Comparison of ENCODE assay signal across 16 cellular contexts in genomic region chr5:57842376-57843015, GRCh38.
DNase-seq lines count a peak whose midpoint lies in the region; ATAC-seq, FAIRE-seq and TF ChIP-seq lines count a peak whose summit lies in the region.
"Had no signal": no experiment of that assay in that cellular context is flagged by ENCODE, and none has a peak within 500 bp of the region (broad histone marks: within the 10 kb centered on the region; RNA-seq: fewer than 3 reads in every experiment).

No MANE protein-coding gene starts in this region.

- DNase-seq in A549 (ENCODE audit: low read depth in 1 of 2, low spot score in 1 of 2) (no peak), astrocyte (ENCODE audit: low read depth) (no peak), keratinocyte (ENCODE audit: low read depth, low spot score) (no peak), pons (ENCODE audit: low spot score) (no peak), mucosa of gallbladder (ENCODE audit: low spot score) (no peak)
- no peak for DNase-seq in stimulated activated naive CD4-positive, alpha-beta T cell treated with Interleukin-2 at 50 U/mL for 16 hours (lab: John Stamatoyannopoulos, UW)
- DNase-seq in activated effector memory CD4-positive, alpha-beta T cell treated with Interleukin-2 at 50 U/mL for 16 hours = no peak
- DNase-seq: activated CD4-positive, alpha-beta T cell treated with anti-CD3 and anti-CD28 coated beads, Interleukin-2, amount 10 ng/mL, durations not matched to agents 24 days and 14 days; activated naive CD4-positive, alpha-beta T cell treated with anti-CD3 and anti-CD28 coated beads, Interleukin-2, amount 50 U/mL, for 16 hours; CD4-positive, alpha-beta memory T cell; NCI-H146; SIG-M5; stimulated activated CD4-positive, alpha-beta T cell treated with anti-CD3 and anti-CD28 coated beads, Interleukin-12 subunit alpha, Interleukin-12 subunit beta, amount 100 ng/mL, for 4 hours; stimulated activated naive B cell treated with anti-CD40 and anti-IgM and Interleukin-4, amounts not matched to agents 10 μg/mL and 1 μg/mL and 100 μg/mL, for 72 hours had no signal

- no peak for TF ChIP-seq RAD21 in A549 (conservative IDR thresholded peaks at IDR 0.05 in 1 of 2, IDR thresholded peaks at IDR 0.05 in 1 of 2)

- POLR2A ChIA-PET in A549 (lab: Yijun Ruan, JAX) = interaction anchor here (0.6 kb wide), 1 partner anchor 1049 kb away, joined by 9 read pairs; no protein-coding TSS in a partner anchor

- H3K9me3 Mint-ChIP-seq in astrocyte (ENCODE audit: unreplicated experiment) = no peaks in the 10 kb centered on the region
- H3K9me3 Mint-ChIP-seq: activated CD4-positive, alpha-beta T cell treated with anti-CD3 and anti-CD28 coated beads, Interleukin-2, amount 10 ng/mL, durations not matched to agents 24 days and 14 days; stimulated activated naive B cell treated with anti-CD40 and anti-IgM and Interleukin-4, amounts not matched to agents 10 μg/mL and 1 μg/mL and 100 μg/mL, for 72 hours had no signal

- H3K9me3 ChIP-seq in A549 (no peaks in the 10 kb centered on the region), HUES6 (ENCODE audit: control insufficient read depth, insufficient read depth, low read depth, low read length) (no peaks in the 10 kb centered on the region), astrocyte (ENCODE audit: insufficient read depth, low read depth, low read length) (no peaks in the 10 kb centered on the region), keratinocyte (ENCODE audit: control insufficient read depth, low read depth, low read length) (no peaks in the 10 kb centered on the region)
- H3K9me3 ChIP-seq: prostate gland had no signal

- H3K4me2 ChIP-seq in A549 (peak overlapping the region; percentile 91), astrocyte (ENCODE audit: low read length) (peak overlapping the region; percentile 75), keratinocyte (ENCODE audit: control insufficient read depth, extremely low read depth, insufficient read depth, low read depth, low read length) (peak overlapping the region; percentile 55)

- TF ChIP-seq CTCF in A549 (IDR thresholded peaks at IDR 0.05) (no peak), astrocyte (IDR thresholded peaks at IDR 0.05; ENCODE audit: insufficient read depth, low read depth, low read length) (no peak), keratinocyte (optimal IDR thresholded peaks at IDR 0.05 in 1 of 3, IDR thresholded peaks at IDR 0.05 in 1 of 3, conservative IDR thresholded peaks at IDR 0.05 in 1 of 3; ENCODE audit: extremely low read depth in 1 of 3, insufficient read depth in 2 of 3, low read length in 3 of 3) (no peak)

- no peak overlapping the region for H3K4me3 Mint-ChIP-seq in astrocyte (ENCODE audit: unreplicated experiment)
- H3K4me3 Mint-ChIP-seq: activated CD4-positive, alpha-beta T cell treated with anti-CD3 and anti-CD28 coated beads, Interleukin-2, amount 10 ng/mL, durations not matched to agents 24 days and 14 days; CD4-positive, alpha-beta memory T cell; stimulated activated naive B cell treated with anti-CD40 and anti-IgM and Interleukin-4, amounts not matched to agents 10 μg/mL and 1 μg/mL and 100 μg/mL, for 72 hours had no signal

- no peaks in the 10 kb centered on the region for H3K27me3 Mint-ChIP-seq in astrocyte (ENCODE audit: low read depth, unreplicated experiment)
- H3K27me3 Mint-ChIP-seq: activated CD4-positive, alpha-beta T cell treated with anti-CD3 and anti-CD28 coated beads, Interleukin-2, amount 10 ng/mL, durations not matched to agents 24 days and 14 days; stimulated activated naive B cell treated with anti-CD40 and anti-IgM and Interleukin-4, amounts not matched to agents 10 μg/mL and 1 μg/mL and 100 μg/mL, for 72 hours had no signal

- FAIRE-seq in A549 (lab: Jason Lieb, UNC) (no peak), astrocyte (lab: Jason Lieb, UNC) (peak; percentile 59), keratinocyte (lab: Jason Lieb, UNC) (peak; percentile 36)

- no peaks in the 10 kb centered on the region for H3K79me2 ChIP-seq in astrocyte (ENCODE audit: insufficient read depth, low read length)
- H3K79me2 ChIP-seq in keratinocyte (ENCODE audit: control insufficient read depth, insufficient read depth, low read length) = no peaks in the 10 kb centered on the region

- H3K9ac ChIP-seq in HUES6 (ENCODE audit: low read length) = no peak overlapping the region
- H3K9ac ChIP-seq in astrocyte (ENCODE audit: low read length) = peak overlapping the region; percentile 72
- peak overlapping the region; percentile 65 for H3K9ac ChIP-seq in keratinocyte (ENCODE audit: control insufficient read depth, extremely low read depth, insufficient read depth, low read length)

- H3K4me1 Mint-ChIP-seq in astrocyte (ENCODE audit: low read depth, unreplicated experiment) = peaks cover 48% of the 10 kb centered on the region
- H3K4me1 Mint-ChIP-seq: activated CD4-positive, alpha-beta T cell treated with anti-CD3 and anti-CD28 coated beads, Interleukin-2, amount 10 ng/mL, durations not matched to agents 24 days and 14 days; CD4-positive, alpha-beta memory T cell; stimulated activated naive B cell treated with anti-CD40 and anti-IgM and Interleukin-4, amounts not matched to agents 10 μg/mL and 1 μg/mL and 100 μg/mL, for 72 hours had no signal

- H3K9me1 ChIP-seq in keratinocyte (ENCODE audit: control insufficient read depth, extremely low read depth, insufficient read depth, low read length) = no peaks in the 10 kb centered on the region

- H2AFZ ChIP-seq in astrocyte (ENCODE audit: low read depth, low read length) (no peak overlapping the region), keratinocyte (ENCODE audit: control insufficient read depth, low read length) (no peak overlapping the region)

- CTCF ChIA-PET in A549 (lab: Yijun Ruan, JAX) = interaction anchor here (1.3 to 1.5 kb wide), 2 partner anchors 48 to 544 kb away, joined by 3 to 4 read pairs; no protein-coding TSS in a partner anchor

- no peak for TF ChIP-seq EP300 in A549 (IDR thresholded peaks at IDR 0.05)

- dilution Hi-C loops in keratinocyte (cut with MboI; ENCODE audit: extremely low pct_ligation_motif_present, low sequenced_read_pairs) = no loop called here

- no peak for TF ChIP-seq POLR2A in A549 (IDR thresholded peaks at IDR 0.05; ENCODE audit: low read length)

- H3K4me3 ChIP-seq in A549 (no peak overlapping the region), HUES6 (ENCODE audit: low read depth, low read length) (no peak overlapping the region), astrocyte (ENCODE audit: insufficient read depth, low read depth, low read length) (no peak overlapping the region), keratinocyte (ENCODE audit: control insufficient read depth in 2 of 3, extremely low read depth in 1 of 3, insufficient read depth in 2 of 3, low read depth in 1 of 3, low read length in 3 of 3) (peak overlapping the region in 2 of 3 experiments; percentile 39)
- H3K4me3 ChIP-seq: prostate gland had no signal

- H4K20me1 ChIP-seq in astrocyte (ENCODE audit: insufficient read depth, low read length) = no peaks in the 10 kb centered on the region
- H4K20me1 ChIP-seq in keratinocyte (ENCODE audit: control insufficient read depth, extremely low read depth, insufficient read depth, low read length) = no peaks in the 10 kb centered on the region

- peak overlapping the region; percentile 95 for H3K27ac Mint-ChIP-seq in astrocyte (ENCODE audit: unreplicated experiment)
- H3K27ac Mint-ChIP-seq: activated CD4-positive, alpha-beta T cell treated with anti-CD3 and anti-CD28 coated beads, Interleukin-2, amount 10 ng/mL, durations not matched to agents 24 days and 14 days; CD4-positive, alpha-beta memory T cell; stimulated activated naive B cell treated with anti-CD40 and anti-IgM and Interleukin-4, amounts not matched to agents 10 μg/mL and 1 μg/mL and 100 μg/mL, for 72 hours had no signal

- ATAC-seq in A549 = no peak
- ATAC-seq: stimulated activated naive B cell treated with anti-CD40 and anti-IgM and Interleukin-4, amounts not matched to agents 10 μg/mL and 1 μg/mL and 100 μg/mL, for 72 hours had no signal

- H3K4me1 ChIP-seq in A549 (peaks cover 54% of the 10 kb centered on the region), HUES6 (ENCODE audit: control insufficient read depth, insufficient read depth, low read length) (peaks cover 25% of the 10 kb centered on the region), astrocyte (ENCODE audit: insufficient read depth, low read length) (peaks cover 29% of the 10 kb centered on the region), keratinocyte (ENCODE audit: control insufficient read depth, extremely low read depth, insufficient read depth, low read length) (peaks cover 60% of the 10 kb centered on the region)
- H3K4me1 ChIP-seq: prostate gland had no signal

- H3K36me3 ChIP-seq in HUES6 (ENCODE audit: control insufficient read depth, insufficient read depth, low read length) (no peaks in the 10 kb centered on the region), astrocyte (ENCODE audit: insufficient read depth, low read length) (no peaks in the 10 kb centered on the region), keratinocyte (ENCODE audit: control insufficient read depth in 2 of 2, extremely low read depth in 1 of 2, insufficient read depth in 2 of 2, low read length in 2 of 2) (no peaks in the 10 kb centered on the region)
- H3K36me3 ChIP-seq: prostate gland had no signal

- H3K27ac ChIP-seq in A549 = peak overlapping the region; percentile 71 to 84
- peak overlapping the region; percentile 73; the same call in 1 of the 2 replicates for H3K27ac ChIP-seq in HUES6 (ENCODE audit: low read depth, low read length)
- peak overlapping the region; percentile 91 for H3K27ac ChIP-seq in astrocyte (ENCODE audit: low read depth, low read length)
- peak overlapping the region; percentile 90 for H3K27ac ChIP-seq in keratinocyte (ENCODE audit: control insufficient read depth, insufficient read depth, low read length)
- H3K27ac ChIP-seq: prostate gland had no signal

- WGBS in A549 (ENCODE audit: missing lambda C conversion rate) = 68% methylated on average over 3 of the region's 3 CpGs

- H3K36me3 Mint-ChIP-seq in astrocyte (ENCODE audit: low read depth, unreplicated experiment) = no peaks in the 10 kb centered on the region
- H3K36me3 Mint-ChIP-seq: CD4-positive, alpha-beta memory T cell; stimulated activated naive B cell treated with anti-CD40 and anti-IgM and Interleukin-4, amounts not matched to agents 10 μg/mL and 1 μg/mL and 100 μg/mL, for 72 hours had no signal

- no peaks in the 10 kb centered on the region for H3K27me3 ChIP-seq in HUES6 (ENCODE audit: control insufficient read depth, insufficient read depth, low read length)
- H3K27me3 ChIP-seq in astrocyte (ENCODE audit: insufficient read depth, low read length) = no peaks in the 10 kb centered on the region
- H3K27me3 ChIP-seq in keratinocyte (ENCODE audit: control insufficient read depth, extremely low read depth, insufficient read depth, low read length) = no peaks in the 10 kb centered on the region

TF ChIP-seq in A549, 52 proteins besides CTCF, POLR2A, EP300 and RAD21:
- TF ChIP-seq FOXS1 (CRISPR knock-in tag; IDR thresholded peaks at IDR 0.05) (no peak), GATA3 (IDR thresholded peaks at IDR 0.05; ENCODE audit: borderline replicate concordance) (no peak), RARB (CRISPR knock-in tag; IDR thresholded peaks at IDR 0.05) (no peak), MAX (IDR thresholded peaks at IDR 0.05) (no peak)

Comparison
In these comparisons a context has a peak if more than half of its experiments do, and no peak if none do; other contexts are left out.
1. H3K4me3 ChIP-seq: peak in keratinocyte (2 of 3); none in A549 (single experiment), HUES6 (single experiment) and astrocyte (single experiment).
2. Peak in every context shown above with its lines, with median percentiles within 50 percentile points of each other: H3K27ac ChIP-seq and H3K4me2 ChIP-seq.